Comparison of ENCODE assay signal across 21 cellular contexts in genomic region chr5:75894482-75894881, GRCh38.
A peak's percentile ranks its signal among the peaks of the same experiment; 100 is the strongest.
DNase-seq lines count a peak whose midpoint lies in the region; ATAC-seq lines count a peak whose summit lies in the region.
"Had no signal": no experiment of that assay in that cellular context is flagged by ENCODE, and none has a peak within 500 bp of the region (broad histone marks: within the 10 kb centered on the region; RNA-seq: fewer than 3 reads in every experiment).

No MANE protein-coding gene starts in this region.

- H3K36me3 Mint-ChIP-seq in activated naive CD8-positive, alpha-beta T cell treated with anti-CD3 and anti-CD28 coated beads, Interleukin-2, amount 50 U/mL, for 24 hours (ENCODE audit: low read depth) = no peaks in the 10 kb centered on the region
- H3K36me3 Mint-ChIP-seq: CD14-positive monocyte; CD4-positive, alpha-beta memory T cell; CD4-positive, CD25-positive, alpha-beta regulatory T cell; CD8-positive, alpha-beta memory T cell had no signal

- ATAC-seq in GM19397 (IDR thresholded peaks at IDR 0.05; ENCODE audit: unreplicated experiment) = no peak
- ATAC-seq in activated naive CD8-positive, alpha-beta T cell treated with anti-CD3 and anti-CD28 coated beads, Interleukin-2, amount 50 U/mL, for 24 hours = no peak
- ATAC-seq: GM12878 had no signal

- H3K4me3 Mint-ChIP-seq in activated naive CD8-positive, alpha-beta T cell treated with anti-CD3 and anti-CD28 coated beads, Interleukin-2, amount 50 U/mL, for 24 hours = no peak overlapping the region
- H3K4me3 Mint-ChIP-seq: CD14-positive monocyte; CD4-positive, alpha-beta memory T cell; CD4-positive, CD25-positive, alpha-beta regulatory T cell; CD8-positive, alpha-beta memory T cell had no signal

- no peak overlapping the region for H3K27ac Mint-ChIP-seq in activated naive CD8-positive, alpha-beta T cell treated with anti-CD3 and anti-CD28 coated beads, Interleukin-2, amount 50 U/mL, for 24 hours
- H3K27ac Mint-ChIP-seq: CD14-positive monocyte; CD4-positive, alpha-beta memory T cell; CD4-positive, CD25-positive, alpha-beta regulatory T cell; CD8-positive, alpha-beta memory T cell had no signal

- H3K9me3 Mint-ChIP-seq in activated naive CD8-positive, alpha-beta T cell treated with anti-CD3 and anti-CD28 coated beads, Interleukin-2, amount 50 U/mL, for 24 hours = no peaks in the 10 kb centered on the region

- H3K4me1 Mint-ChIP-seq in activated naive CD8-positive, alpha-beta T cell treated with anti-CD3 and anti-CD28 coated beads, Interleukin-2, amount 50 U/mL, for 24 hours = no peaks in the 10 kb centered on the region
- H3K4me1 Mint-ChIP-seq: CD14-positive monocyte; CD4-positive, alpha-beta memory T cell; CD4-positive, CD25-positive, alpha-beta regulatory T cell; CD8-positive, alpha-beta memory T cell had no signal

- no peaks in the 10 kb centered on the region for H3K27me3 Mint-ChIP-seq in activated naive CD8-positive, alpha-beta T cell treated with anti-CD3 and anti-CD28 coated beads, Interleukin-2, amount 50 U/mL, for 24 hours

- peak; percentile 22 for DNase-seq in NCI-H748 (lab: John Stamatoyannopoulos, UW; ENCODE audit: unreplicated experiment)
- DNase-seq in NCI-H748 treated with DMSO at 0.1 percent for 48 hours (lab: John Stamatoyannopoulos, UW) = no peak
- DNase-seq in DMS53 (lab: John Stamatoyannopoulos, UW) = peak; percentile 78
- peak; percentile 17 for DNase-seq in DMS53 treated with DMSO at 0.1 percent for 48 hours (lab: John Stamatoyannopoulos, UW; ENCODE audit: unreplicated experiment)
- no peak for DNase-seq in activated naive CD8-positive, alpha-beta T cell treated with anti-CD3 and anti-CD28 coated beads, Interleukin-2, amount 50 U/mL, for 24 hours
- DNase-seq: 8988T; ACHN; BE2C; C1 segment of cervical spinal cord; CD4-positive, alpha-beta memory T cell; CD4-positive, CD25-positive, alpha-beta regulatory T cell; CD8-positive, alpha-beta memory T cell; COR-L47; DMS 273 treated with DMSO at 0.1 percent for 48 hours; DMS79; DND-41; EL; GDM1 had no signal

Comparison
In these comparisons a context has a peak if more than half of its experiments do, and no peak if none do; other contexts are left out.
1. DNase-seq: peak in NCI-H748 (single experiment), DMS53 (single experiment) and DMS53 treated with DMSO at 0.1 percent for 48 hours (single experiment); none in NCI-H748 treated with DMSO at 0.1 percent for 48 hours (single experiment) and activated naive CD8-positive, alpha-beta T cell treated with anti-CD3 and anti-CD28 coated beads, Interleukin-2, amount 50 U/mL, for 24 hours (single experiment).